ENCODE assay signal across 17 cellular contexts in the genomic region with DNA sequence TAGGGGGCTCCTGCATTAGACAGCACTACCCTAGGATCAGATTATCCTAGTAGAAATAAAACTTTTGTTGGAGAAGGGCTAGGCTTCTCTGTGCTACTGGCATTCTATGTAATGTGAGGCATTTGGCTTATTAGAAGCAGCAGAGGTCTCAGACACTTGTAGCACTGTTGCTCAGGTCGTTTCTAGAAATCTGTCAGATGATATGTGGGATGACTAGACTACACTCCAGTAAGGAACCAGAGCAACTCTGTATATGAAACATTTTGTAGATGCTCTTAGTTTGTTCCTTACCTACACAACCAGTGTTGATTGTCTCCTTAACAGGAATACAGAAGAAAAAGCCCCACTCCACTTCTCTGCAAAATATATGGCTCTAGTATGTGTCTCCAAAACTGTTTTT. TPM values are rescaled to one million over a fixed set of nuclear protein-coding genes. Genes with fewer than 3 reads are reported as not detected.
DNase-seq lines count a peak whose midpoint lies in the region; ATAC-seq and TF ChIP-seq lines count a peak whose summit lies in the region.
"Had no signal": no experiment of that assay in that cellular context is flagged by ENCODE, and none has a peak within 500 bp of the region (broad histone marks: within the 10 kb centered on the region; RNA-seq: fewer than 3 reads in every experiment).

No MANE protein-coding gene starts in this region.

- H3K4me3 ChIP-seq in right atrium auricular region, result no peak overlapping the region
- H3K4me3 ChIP-seq: BLaER1 had no signal

- DNase-seq in activated CD4-positive, alpha-beta T cell treated with anti-CD3 and anti-CD28 coated beads for 36 hours, result no peak
- DNase-seq in activated CD4-positive, alpha-beta T cell treated with anti-CD3 and anti-CD28 coated beads, Interleukin-2, amount 50 U/mL, for 1 hour, result no peak
- DNase-seq in activated naive CD4-positive, alpha-beta T cell treated with anti-CD3 and anti-CD28 coated beads, Interleukin-2, amount 50 U/mL, for 72 hours (ENCODE audit: low spot score in 2 of 2), result no peak
- no peak for DNase-seq in activated naive CD4-positive, alpha-beta T cell (lab: John Stamatoyannopoulos, UW)
- DNase-seq in stimulated activated naive B cell treated with anti-CD40 and anti-IgM and Interleukin-4, amounts not matched to agents 10 μg/mL and 1 μg/mL and 100 μg/mL, for 72 hours, result no peak
- DNase-seq in right atrium auricular region (ENCODE audit: low spot score) (no peak), inferior parietal cortex (ENCODE audit: extremely low spot score) (no peak)
- DNase-seq: Caco-2; CD8-positive, alpha-beta memory T cell; DND-41; GDM1; GOT3; H9; HFFc6 had no signal

- ATAC-seq in activated CD4-positive, alpha-beta T cell treated with anti-CD3 and anti-CD28 coated beads for 36 hours, result peak; percentile 88
- ATAC-seq in activated naive CD4-positive, alpha-beta T cell treated with anti-CD3 and anti-CD28 coated beads, Interleukin-2, amount 50 U/mL, for 72 hours, result peak; percentile 40 to 82
- peak; percentile 78 for ATAC-seq in activated T-helper 17 cell treated with anti-CD3 and anti-CD28 coated beads, Interleukin-2, amount 50 U/mL, for 72 hours (replicated peaks)
- ATAC-seq in stimulated activated naive B cell treated with anti-CD40 and anti-IgM and Interleukin-4, amounts not matched to agents 10 μg/mL and 1 μg/mL and 100 μg/mL, for 72 hours (replicated peaks), result no peak

- H3K27me3 ChIP-seq in right atrium auricular region, result no peaks in the 10 kb centered on the region
- H3K27me3 ChIP-seq: BLaER1 had no signal

- POLR2A ChIA-PET in activated CD4-positive, alpha-beta T cell treated with anti-CD3 and anti-CD28 coated beads for 36 hours (lab: Charles Lee), result no interaction called here

- no peak for TF ChIP-seq CTCF in right atrium auricular region (IDR thresholded peaks at IDR 0.05)

- no peaks in the 10 kb centered on the region for H3K9me3 ChIP-seq in right atrium auricular region
- H3K9me3 ChIP-seq: BLaER1, Caco-2 had no signal

- no peaks in the 10 kb centered on the region for H3K9me3 Mint-ChIP-seq in activated CD4-positive, alpha-beta T cell treated with anti-CD3 and anti-CD28 coated beads for 36 hours (ENCODE audit: low read depth)
- no peaks in the 10 kb centered on the region for H3K9me3 Mint-ChIP-seq in activated naive CD4-positive, alpha-beta T cell treated with anti-CD3 and anti-CD28 coated beads, Interleukin-2, amount 50 U/mL, for 72 hours
- H3K9me3 Mint-ChIP-seq in activated T-helper 17 cell treated with anti-CD3 and anti-CD28 coated beads, Interleukin-2, amount 50 U/mL, for 72 hours, result no peaks in the 10 kb centered on the region
- H3K9me3 Mint-ChIP-seq in stimulated activated naive B cell treated with anti-CD40 and anti-IgM and Interleukin-4, amounts not matched to agents 10 μg/mL and 1 μg/mL and 100 μg/mL, for 72 hours, result no peaks in the 10 kb centered on the region
- H3K9me3 Mint-ChIP-seq: CD8-positive, alpha-beta memory T cell; H9; HFFc6 had no signal

- H3K36me3 Mint-ChIP-seq in activated CD4-positive, alpha-beta T cell treated with anti-CD3 and anti-CD28 coated beads for 36 hours (ENCODE audit: low read depth), result peaks cover 34% of the 10 kb centered on the region
- peaks cover 0 to 8% of the 10 kb centered on the region in 2 donors for H3K36me3 Mint-ChIP-seq in activated naive CD4-positive, alpha-beta T cell treated with anti-CD3 and anti-CD28 coated beads, Interleukin-2, amount 50 U/mL, for 72 hours
- H3K36me3 Mint-ChIP-seq in activated T-helper 17 cell treated with anti-CD3 and anti-CD28 coated beads, Interleukin-2, amount 50 U/mL, for 72 hours (ENCODE audit: low read depth), result peaks cover 94% of the 10 kb centered on the region
- H3K36me3 Mint-ChIP-seq in stimulated activated naive B cell treated with anti-CD40 and anti-IgM and Interleukin-4, amounts not matched to agents 10 μg/mL and 1 μg/mL and 100 μg/mL, for 72 hours, result peaks cover 20 to 42% of the 10 kb centered on the region in 2 donors

- intact Hi-C loops in activated CD4-positive, alpha-beta T cell treated with anti-CD3 and anti-CD28 coated beads for 36 hours (cut with DNase I, micrococcal nuclease), result no loop called here

- H3K36me3 ChIP-seq in right atrium auricular region, result peaks cover 34% of the 10 kb centered on the region

- no peaks in the 10 kb centered on the region for H3K27me3 Mint-ChIP-seq in activated CD4-positive, alpha-beta T cell treated with anti-CD3 and anti-CD28 coated beads for 36 hours
- no peaks in the 10 kb centered on the region for H3K27me3 Mint-ChIP-seq in activated T-helper 17 cell treated with anti-CD3 and anti-CD28 coated beads, Interleukin-2, amount 50 U/mL, for 72 hours
- H3K27me3 Mint-ChIP-seq in stimulated activated naive B cell treated with anti-CD40 and anti-IgM and Interleukin-4, amounts not matched to agents 10 μg/mL and 1 μg/mL and 100 μg/mL, for 72 hours, result no peaks in the 10 kb centered on the region
- H3K27me3 Mint-ChIP-seq: CD8-positive, alpha-beta memory T cell had no signal

- H3K4me1 Mint-ChIP-seq in activated CD4-positive, alpha-beta T cell treated with anti-CD3 and anti-CD28 coated beads for 36 hours, result peaks cover 13% of the 10 kb centered on the region
- no peaks in the 10 kb centered on the region for H3K4me1 Mint-ChIP-seq in activated T-helper 17 cell treated with anti-CD3 and anti-CD28 coated beads, Interleukin-2, amount 50 U/mL, for 72 hours
- peaks cover 0 to 7% of the 10 kb centered on the region in 2 donors for H3K4me1 Mint-ChIP-seq in stimulated activated naive B cell treated with anti-CD40 and anti-IgM and Interleukin-4, amounts not matched to agents 10 μg/mL and 1 μg/mL and 100 μg/mL, for 72 hours
- H3K4me1 Mint-ChIP-seq: H9 had no signal

- H3K4me3 Mint-ChIP-seq in activated CD4-positive, alpha-beta T cell treated with anti-CD3 and anti-CD28 coated beads for 36 hours, result no peak overlapping the region
- no peak overlapping the region for H3K4me3 Mint-ChIP-seq in activated T-helper 17 cell treated with anti-CD3 and anti-CD28 coated beads, Interleukin-2, amount 50 U/mL, for 72 hours
- no peak overlapping the region for H3K4me3 Mint-ChIP-seq in stimulated activated naive B cell treated with anti-CD40 and anti-IgM and Interleukin-4, amounts not matched to agents 10 μg/mL and 1 μg/mL and 100 μg/mL, for 72 hours
- H3K4me3 Mint-ChIP-seq: CD8-positive, alpha-beta memory T cell; H9; HFFc6 had no signal

- H3K27ac Mint-ChIP-seq in activated CD4-positive, alpha-beta T cell treated with anti-CD3 and anti-CD28 coated beads for 36 hours, result no peak overlapping the region
- H3K27ac Mint-ChIP-seq in activated naive CD4-positive, alpha-beta T cell treated with anti-CD3 and anti-CD28 coated beads, Interleukin-2, amount 50 U/mL, for 72 hours, result peak overlapping the region in 1 of 2 donors; percentile 4
- peak overlapping the region; percentile 34 for H3K27ac Mint-ChIP-seq in activated T-helper 17 cell treated with anti-CD3 and anti-CD28 coated beads, Interleukin-2, amount 50 U/mL, for 72 hours
- H3K27ac Mint-ChIP-seq in stimulated activated naive B cell treated with anti-CD40 and anti-IgM and Interleukin-4, amounts not matched to agents 10 μg/mL and 1 μg/mL and 100 μg/mL, for 72 hours, result peak overlapping the region; percentile 22
- H3K27ac Mint-ChIP-seq: H9, HFFc6 had no signal

- CTCF ChIA-PET in activated CD4-positive, alpha-beta T cell treated with anti-CD3 and anti-CD28 coated beads for 36 hours (lab: Charles Lee), result interaction anchor here (0.9 to 1.4 kb wide), 4 partner anchors 8 to 108 kb away, joined by 3 to 6 read pairs (median 4); no protein-coding TSS in a partner anchor

- H3K4me1 ChIP-seq in right atrium auricular region, result peaks cover 0 to 7% of the 10 kb centered on the region in 2 donors
- H3K4me1 ChIP-seq: BLaER1, Caco-2 had no signal

- H3K27ac ChIP-seq in right atrium auricular region, result no peak overlapping the region
- H3K27ac ChIP-seq: 22Rv1, BLaER1 had no signal

RNA-seq across cellular contexts. Expression of a gene that starts 21.9 kb away (rescaled TPM):
- total RNA-seq in activated CD4-positive, alpha-beta T cell treated with anti-CD3 and anti-CD28 coated beads for 36 hours, result under 1 TPM; 0.61 to 0.69 TPM
- total RNA-seq in activated naive CD4-positive, alpha-beta T cell treated with anti-CD3 and anti-CD28 coated beads, Interleukin-2, amount 50 U/mL, for 72 hours, result under 1 TPM; 0.30 to 0.80 TPM
- under 1 TPM; 0.43 to 0.74 TPM for total RNA-seq in activated T-helper 17 cell treated with anti-CD3 and anti-CD28 coated beads, Interleukin-2, amount 50 U/mL, for 72 hours
- total RNA-seq in right atrium auricular region, result 10 to 100 TPM; 13.8 to 20.1 TPM
- total RNA-seq: Caco-2 had no signal

Comparison
In these comparisons a context has a peak if more than half of its experiments do, and no peak if none do; other contexts are left out.
1. ATAC-seq: peak in activated CD4-positive, alpha-beta T cell treated with anti-CD3 and anti-CD28 coated beads for 36 hours (single experiment), activated naive CD4-positive, alpha-beta T cell treated with anti-CD3 and anti-CD28 coated beads, Interleukin-2, amount 50 U/mL, for 72 hours (2 of 2) and activated T-helper 17 cell treated with anti-CD3 and anti-CD28 coated beads, Interleukin-2, amount 50 U/mL, for 72 hours (single experiment); none in stimulated activated naive B cell treated with anti-CD40 and anti-IgM and Interleukin-4, amounts not matched to agents 10 μg/mL and 1 μg/mL and 100 μg/mL, for 72 hours (0 of 2).
2. RNA of a gene that starts 21.9 kb away (total RNA-seq): 13.8 to 20.1 TPM in right atrium auricular region; 0.30 to 0.80 TPM in activated naive CD4-positive, alpha-beta T cell treated with anti-CD3 and anti-CD28 coated beads, Interleukin-2, amount 50 U/mL, for 72 hours, 0.43 to 0.74 TPM in activated T-helper 17 cell treated with anti-CD3 and anti-CD28 coated beads, Interleukin-2, amount 50 U/mL, for 72 hours and 0.61 to 0.69 TPM in activated CD4-positive, alpha-beta T cell treated with anti-CD3 and anti-CD28 coated beads for 36 hours; every median in the first group is over 4 times any median in the second.